ENCODE assay signal across 8 cellular contexts in the genomic region with DNA sequence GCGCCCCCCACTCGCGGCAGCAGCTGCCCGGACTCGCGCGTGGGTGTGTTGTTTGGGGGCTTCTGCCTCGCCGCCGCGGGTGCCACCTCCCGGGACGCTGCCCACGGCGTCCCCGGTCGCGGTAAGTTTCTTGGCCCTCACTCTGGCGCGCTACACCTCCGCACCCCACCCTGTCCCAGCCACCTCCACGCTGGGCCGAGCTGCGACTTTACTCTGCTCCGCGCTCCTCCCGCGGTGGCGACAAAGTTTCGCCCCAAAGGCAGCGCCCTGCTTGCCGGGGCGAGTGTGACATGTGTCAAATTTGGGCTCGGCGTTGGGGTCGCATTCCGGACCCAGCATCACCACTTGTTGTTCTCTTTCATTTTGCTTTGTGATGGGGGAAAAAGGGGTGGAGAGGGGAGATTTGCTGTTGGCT.
DNase-seq lines count a peak whose midpoint lies in the region; ATAC-seq and TF ChIP-seq lines count a peak whose summit lies in the region.

No MANE protein-coding gene starts in this region.

- H3K4me3 ChIP-seq in WI38 (ENCODE audit: low read depth, low read length): peak overlapping the region; percentile 66

- peak; percentile 25 for ATAC-seq in GM19324 (IDR thresholded peaks at IDR 0.05; ENCODE audit: low FRiP score, unreplicated experiment)
- no peak for ATAC-seq in GM18517 (IDR thresholded peaks at IDR 0.05; ENCODE audit: unreplicated experiment)

- H3K4me1 Mint-ChIP-seq in glutamatergic neuron (ENCODE audit: low read depth, unreplicated experiment) (peaks cover 20% of the 10 kb centered on the region), progenitor cell of endocrine pancreas (ENCODE audit: low read depth) (peaks cover 33% of the 10 kb centered on the region)

- H3K9me3 Mint-ChIP-seq in glutamatergic neuron (ENCODE audit: unreplicated experiment) (peaks cover 16% of the 10 kb centered on the region), progenitor cell of endocrine pancreas (ENCODE audit: low read depth) (no peaks in the 10 kb centered on the region)

- H3K4me3 Mint-ChIP-seq in glutamatergic neuron (ENCODE audit: unreplicated experiment): peak overlapping the region; percentile 94
- H3K4me3 Mint-ChIP-seq in progenitor cell of endocrine pancreas (ENCODE audit: low read depth): peak overlapping the region; percentile 95

- peaks cover 18% of the 10 kb centered on the region for H3K27me3 Mint-ChIP-seq in glutamatergic neuron (ENCODE audit: unreplicated experiment)
- peaks cover 26% of the 10 kb centered on the region for H3K27me3 Mint-ChIP-seq in progenitor cell of endocrine pancreas

- peak overlapping the region; percentile 88 for H3K27ac Mint-ChIP-seq in glutamatergic neuron (ENCODE audit: unreplicated experiment)
- H3K27ac Mint-ChIP-seq in progenitor cell of endocrine pancreas: peak overlapping the region; percentile 99

- TF ChIP-seq CTCF in 22Rv1 (IDR thresholded peaks at IDR 0.05) (no peak), WI38 (IDR thresholded peaks at IDR 0.05; ENCODE audit: low read depth, low read length) (no peak), glutamatergic neuron (IDR thresholded peaks at IDR 0.05; ENCODE audit: partially characterized antibody, unreplicated experiment) (no peak), progenitor cell of endocrine pancreas (IDR thresholded peaks at IDR 0.05; ENCODE audit: unreplicated experiment) (no peak)

- H3K27ac ChIP-seq in 22Rv1: peak overlapping the region; percentile 90

- no peaks in the 10 kb centered on the region for H3K36me3 Mint-ChIP-seq in glutamatergic neuron (ENCODE audit: unreplicated experiment)
- no peaks in the 10 kb centered on the region for H3K36me3 Mint-ChIP-seq in progenitor cell of endocrine pancreas (ENCODE audit: insufficient read depth)

- peak; percentile 40 for DNase-seq in glutamatergic neuron
- DNase-seq in progenitor cell of endocrine pancreas (ENCODE audit: low spot score, unreplicated experiment): peak; percentile 34
- DNase-seq in kidney glomerular epithelial cell (lab: John Stamatoyannopoulos, UW): no peak
- DNase-seq in OCI-M2 (lab: John Stamatoyannopoulos, UW; ENCODE audit: unreplicated experiment): no peak

Comparison
In these comparisons a context has a peak if more than half of its experiments do, and no peak if none do; other contexts are left out.
1. DNase-seq: peak in glutamatergic neuron (single experiment) and progenitor cell of endocrine pancreas (single experiment); none in kidney glomerular epithelial cell (single experiment) and OCI-M2 (single experiment).